ENCODE assay signal across 18 cellular contexts in the genomic region with DNA sequence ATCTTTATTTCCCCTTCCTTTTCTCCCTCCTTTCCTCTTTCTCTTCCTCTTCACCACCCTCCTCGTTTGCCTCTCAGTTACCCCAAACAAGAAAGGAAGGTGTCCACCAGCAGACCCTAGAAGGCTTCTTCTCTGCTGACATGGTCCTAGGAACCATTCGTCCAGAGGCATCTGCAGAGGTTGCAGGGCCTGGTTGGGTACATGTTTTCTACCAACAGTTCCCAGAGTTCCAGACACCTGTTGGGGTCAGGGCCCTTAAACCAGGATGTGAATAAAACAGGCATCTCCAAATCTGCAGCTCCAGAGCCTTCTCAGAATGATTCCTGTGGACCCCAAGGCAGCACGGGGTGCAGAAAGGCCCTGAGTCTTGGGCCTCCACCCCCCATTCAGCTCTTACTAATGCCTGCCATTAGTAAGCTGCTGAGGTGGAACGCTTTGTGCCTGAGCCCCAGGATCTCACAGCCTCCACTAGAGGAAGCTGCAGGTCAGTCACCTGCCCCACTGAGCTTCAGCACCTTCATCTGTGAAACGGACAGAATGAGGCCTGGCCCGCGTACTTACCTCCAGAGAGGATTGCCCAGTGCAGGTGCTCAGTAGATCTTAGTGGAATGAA.
"Had no signal": no experiment of that assay in that cellular context is flagged by ENCODE, and none has a peak within 500 bp of the region (broad histone marks: within the 10 kb centered on the region; RNA-seq: fewer than 3 reads in every experiment).

No MANE protein-coding gene starts in this region.

- DNase-seq: activated CD4-positive, alpha-beta T cell treated with anti-CD3 and anti-CD28 coated beads, Interleukin-2, amount 10 ng/mL, durations not matched to agents 24 days and 14 days; activated CD4-positive, CD25-positive, alpha-beta regulatory T cell; activated gamma-delta T cell; heart right ventricle; kidney glomerular epithelial cell; mesendoderm; nucleus accumbens; stimulated activated naive CD8-positive, alpha-beta T cell treated with anti-CD3 and anti-CD28 coated beads, Interleukin-15, amount 100 ng/mL, for 72 hours; T-cell; transverse colon; uterus had no signal

- H3K27ac ChIP-seq: breast epithelium, coronary artery, gastroesophageal sphincter, heart right ventricle, skin epidermis, suprapubic skin, transverse colon, uterus had no signal

- H3K27me3 ChIP-seq: breast epithelium, gastroesophageal sphincter, heart right ventricle, suprapubic skin, transverse colon, uterus had no signal

- H3K9me3 ChIP-seq: suprapubic skin, transverse colon, uterus had no signal

- ATAC-seq: esophagus mucosa; gastroesophageal sphincter; heart right ventricle; stimulated activated naive CD8-positive, alpha-beta T cell treated with anti-CD3 and anti-CD28 coated beads, Interleukin-15, amount 100 ng/mL, for 72 hours; T-cell had no signal

- H3K4me1 ChIP-seq: breast epithelium, gastroesophageal sphincter, heart right ventricle, suprapubic skin, transverse colon, uterus had no signal

- FAIRE-seq: astrocyte had no signal

- H3K36me3 ChIP-seq: breast epithelium, gastroesophageal sphincter, heart right ventricle, suprapubic skin, transverse colon, uterus had no signal

- H3K4me3 ChIP-seq: breast epithelium, coronary artery, gastroesophageal sphincter, heart right ventricle, skin epidermis, suprapubic skin, transverse colon, uterus had no signal
